Comparison of ENCODE assay signal across 9 cellular contexts in the genomic region with DNA sequence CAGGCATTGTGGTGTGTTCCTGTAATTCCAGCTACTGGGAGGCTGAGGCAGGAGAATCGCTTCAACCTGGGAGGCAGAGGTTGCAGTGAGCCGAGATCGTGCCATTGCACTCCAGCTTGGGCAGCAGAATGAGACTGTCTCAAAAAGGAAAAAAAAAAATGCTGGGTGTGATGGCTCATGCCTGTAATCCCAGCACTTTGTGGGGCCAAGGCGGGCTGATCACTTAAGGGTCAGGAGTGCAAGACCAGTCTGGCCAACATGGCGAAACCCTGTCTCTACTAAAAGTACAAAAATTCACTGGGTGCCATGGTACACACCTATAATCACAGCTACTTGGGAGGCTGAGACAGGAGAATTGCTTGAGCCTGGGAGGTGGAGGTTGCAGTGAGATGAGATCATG. TPM values are rescaled to one million over a fixed set of nuclear protein-coding genes. Genes with fewer than 3 reads are reported as not detected.
A peak's percentile ranks its signal among the peaks of the same experiment; 100 is the strongest.
DNase-seq lines count a peak whose midpoint lies in the region; ATAC-seq and TF ChIP-seq lines count a peak whose summit lies in the region.
"Not testable (repeated sequence)": the region's sequence is repeated elsewhere in the genome, so short reads cannot be mapped to it uniquely, and the experiment has no call there.
"Had no signal": no experiment of that assay in that cellular context is flagged by ENCODE, and none has a peak within 500 bp of the region (broad histone marks: within the 10 kb centered on the region; RNA-seq: fewer than 3 reads in every experiment).

No MANE protein-coding gene starts in this region.

- ATAC-seq in Panc1: not testable (repeated sequence)

- not testable (repeated sequence) for H3K14ac ChIP-seq in mesenchymal stem cell (ENCODE audit: low read length in 2 of 2); trophoblast cell (ENCODE audit: low read length)

- H2AFZ ChIP-seq in mesenchymal stem cell (ENCODE audit: low read depth, low read length); trophoblast cell (ENCODE audit: insufficient read depth, low read length, poor library complexity): not testable (repeated sequence)

- H3K27ac ChIP-seq in AG04450 (ENCODE audit: low read depth, low read length) (peak overlapping the region; percentile 39), Panc1 (ENCODE audit: low read length) (peak overlapping the region; percentile 72), coronary artery (peak overlapping the region in 1 of 2 donors; percentile 4), uterus (peak overlapping the region; percentile 57 to 66)
- H3K27ac ChIP-seq in mesenchymal stem cell (ENCODE audit: low read length, poor library complexity, severe bottlenecking); trophoblast cell (ENCODE audit: low read depth, low read length): not testable (repeated sequence)

- in situ Hi-C loops in Panc1 (cut with HindIII; ENCODE audit: low pct_unique_long_range_greater_than_20kb, low sequenced_read_pairs): loop anchor here (5.0 kb wide), 2 partner anchors 47 to 217 kb away; no protein-coding TSS in a partner anchor

- peak overlapping the region; percentile 37 for H3K9ac ChIP-seq in mesenchymal stem cell (ENCODE audit: low read length)
- not testable (repeated sequence) for H3K9ac ChIP-seq in trophoblast cell (ENCODE audit: low read length)

- not testable (repeated sequence) for H2BK120ac ChIP-seq in mesenchymal stem cell (ENCODE audit: low read depth, low read length); trophoblast cell (ENCODE audit: insufficient read depth, low read length, poor library complexity)

- H3K4me1 ChIP-seq in Panc1 (ENCODE audit: control insufficient read depth, insufficient read depth, low read length): peaks cover 58% of the 10 kb centered on the region
- peaks cover 32% of the 10 kb centered on the region for H3K4me1 ChIP-seq in mesenchymal stem cell (ENCODE audit: control insufficient read depth, insufficient read depth, low read depth, low read length)
- H3K4me1 ChIP-seq in trophoblast cell (ENCODE audit: control insufficient read depth in 1 of 2, insufficient read depth in 2 of 2, low read length in 2 of 2): peaks cover 16 to 22% of the 10 kb centered on the region in 2 experiments
- H3K4me1 ChIP-seq in uterus: not testable (repeated sequence)

- H3K79me2 ChIP-seq in trophoblast cell (ENCODE audit: control insufficient read depth, insufficient read depth, low read length, poor library complexity): not testable (repeated sequence)

- not testable (repeated sequence) for H3K18ac ChIP-seq in mesenchymal stem cell (ENCODE audit: low read depth in 1 of 2, low read length in 2 of 2); trophoblast cell (ENCODE audit: low read length)

- not testable (repeated sequence) for H2BK12ac ChIP-seq in mesenchymal stem cell (ENCODE audit: low read length in 2 of 2); trophoblast cell (ENCODE audit: low read length)

- DNase-seq in AG04450 (ENCODE audit: low read depth, low spot score); Panc1 (ENCODE audit: low read depth, low spot score); mesenchymal stem cell; uterus: not testable (repeated sequence)
- peak; percentile 21 to 23 for DNase-seq in activated T-cell treated with anti-CD3 and anti-CD28 coated beads, Interleukin-2, amount 50 U/mL, for 48 hours
- DNase-seq in coronary artery (ENCODE audit: low spot score) (peak; percentile 58), trophoblast cell (peak; percentile 75 to 77)
- DNase-seq in stimulated activated CD8-positive, alpha-beta memory T cell treated with anti-CD3 and anti-CD28 coated beads, Interleukin-4, amount 100 ng/mL, for 48 hours: peak; percentile 23

- H3K23ac ChIP-seq in mesenchymal stem cell (ENCODE audit: low read length in 2 of 2); trophoblast cell (ENCODE audit: low read length): not testable (repeated sequence)

- not testable (repeated sequence) for H3K36me3 ChIP-seq in Panc1 (ENCODE audit: control insufficient read depth, insufficient read depth, low read length); uterus
- H3K36me3 ChIP-seq in mesenchymal stem cell (ENCODE audit: control insufficient read depth in 1 of 2, insufficient read depth in 2 of 2, low read depth in 1 of 2, low read length in 2 of 2) (peaks cover 0 to 17% of the 10 kb centered on the region in 2 experiments), trophoblast cell (ENCODE audit: control insufficient read depth in 1 of 2, insufficient read depth in 2 of 2, low read length in 2 of 2) (peaks cover 6 to 19% of the 10 kb centered on the region in 2 experiments)

- TF ChIP-seq CTCF in AG04450 (IDR thresholded peaks at IDR 0.05; ENCODE audit: low read depth, low read length); Panc1 (IDR thresholded peaks at IDR 0.05); coronary artery (IDR thresholded peaks at IDR 0.05); uterus (IDR thresholded peaks at IDR 0.05): not testable (repeated sequence)

- H2BK5ac ChIP-seq in mesenchymal stem cell (ENCODE audit: low read depth, low read length, poor library complexity, severe bottlenecking); trophoblast cell (ENCODE audit: low read depth, low read length, poor library complexity): not testable (repeated sequence)

- H4K12ac ChIP-seq in trophoblast cell (ENCODE audit: low read depth, low read length): not testable (repeated sequence)

- H4K91ac ChIP-seq in mesenchymal stem cell (ENCODE audit: low read length); trophoblast cell (ENCODE audit: low read depth, low read length): not testable (repeated sequence)

- H3K4me3 ChIP-seq in AG04450 (ENCODE audit: low read depth, low read length); Panc1 (ENCODE audit: low read depth in 2 of 2, low read length in 2 of 2); coronary artery; mesenchymal stem cell (ENCODE audit: insufficient read depth in 1 of 2, low read depth in 1 of 2, low read length in 2 of 2); trophoblast cell (ENCODE audit: low read depth, low read length); uterus: not testable (repeated sequence)

- CTCF ChIA-PET in AG04450 (lab: Charles Lee): interaction anchor here (1.4 to 10.0 kb wide), 6 partner anchors 11 to 256 kb away, joined by 3 to 112 read pairs (median 10); no protein-coding TSS in a partner anchor
- CTCF ChIA-PET in Panc1 (lab: Charles Lee): interaction anchor here (0.7 to 6.9 kb wide), 2 partner anchors 14 to 49 kb away, joined by 3 to 81 read pairs; no protein-coding TSS in a partner anchor

- not testable (repeated sequence) for H2BK15ac ChIP-seq in mesenchymal stem cell (ENCODE audit: low read depth, poor library complexity, severe bottlenecking)

- 98% methylated on average over 4 of the region's 5 CpGs for WGBS in mesenchymal stem cell
- no CpG with 5 or more reads among the region's 5 CpGs for WGBS in trophoblast cell (ENCODE audit: extremely low coverage, insufficient coverage, insufficient read length)

- intact Hi-C loops in Panc1 (cut with micrococcal nuclease; ENCODE audit: unreplicated experiment): loop anchor here (10.0 kb wide), 1 partner anchor 110 kb away; the partner anchor contains the start of gene TOP2A
- intact Hi-C loops in uterus (cut with DNase I; ENCODE audit: low total_unique reads): not testable (repeated sequence)

- BruUV-seq in Panc1 (replicated peaks; lab: Mats Ljungman, UMichigan): not testable (repeated sequence)

- not testable (repeated sequence) for H3K4me2 ChIP-seq in mesenchymal stem cell (ENCODE audit: low read length, poor library complexity, severe bottlenecking); trophoblast cell (ENCODE audit: low read length)

- not testable (repeated sequence) for H3K27me3 ChIP-seq in AG04450 (ENCODE audit: control insufficient read depth, insufficient read depth, low read length); Panc1 (ENCODE audit: control insufficient read depth, insufficient read depth, low read length); mesenchymal stem cell (ENCODE audit: control insufficient read depth in 1 of 2, insufficient read depth in 1 of 2, low read length in 2 of 2); trophoblast cell (ENCODE audit: insufficient read depth, low read length); uterus

- not testable (repeated sequence) for H2AK5ac ChIP-seq in mesenchymal stem cell (ENCODE audit: low read length, severe bottlenecking); trophoblast cell (ENCODE audit: low read length)

- POLR2A ChIA-PET in AG04450 (lab: Yijun Ruan, JAX): interaction anchor here (0.6 to 1.9 kb wide), 3 partner anchors 12 to 223 kb away, joined by 3 to 7 read pairs (median 5); no protein-coding TSS in a partner anchor
- POLR2A ChIA-PET in Panc1 (lab: Charles Lee): interaction anchor here (0.7 to 1.3 kb wide), 2 partner anchors 41 to 113 kb away, joined by 3 to 4 read pairs; partner anchors contain the start of gene TOP2A

- H3K9me3 ChIP-seq in AG04450 (ENCODE audit: control insufficient read depth, insufficient read depth, low read length); Panc1 (ENCODE audit: control insufficient read depth, insufficient read depth, low read depth, low read length); mesenchymal stem cell (ENCODE audit: control insufficient read depth, low read length); trophoblast cell (ENCODE audit: insufficient read depth, low read depth, low read length); uterus: not testable (repeated sequence)

- H3K4ac ChIP-seq in mesenchymal stem cell (ENCODE audit: low read depth in 1 of 2, low read length in 2 of 2); trophoblast cell (ENCODE audit: low read depth, low read length): not testable (repeated sequence)

- not testable (repeated sequence) for H4K8ac ChIP-seq in mesenchymal stem cell (ENCODE audit: low read length); trophoblast cell (ENCODE audit: low read depth, low read length)

- not testable (repeated sequence) for TF ChIP-seq POLR2A in uterus (IDR thresholded peaks at IDR 0.05)

- H3K79me1 ChIP-seq in mesenchymal stem cell (replicated peaks; ENCODE audit: low read length, poor library complexity, severe bottlenecking); trophoblast cell (ENCODE audit: low read length): not testable (repeated sequence)

RNA-seq across cellular contexts. Expression of gene RARA, which starts 4.1 kb away (rescaled TPM):
- polyA plus RNA-seq in AG04450 (2011; rRNA removed): 4.9 and 7.5 TPM in 2 replicates
- polyA minus RNA-seq in AG04450 (2011; rRNA and poly(A)+ RNA removed): 9.7 and 10.2 TPM in 2 replicates
- total RNA-seq in Panc1 (2021; ENCODE audit: unreplicated experiment): 55.6 TPM
- 59.9 TPM for polyA plus RNA-seq in Panc1 (2012; ENCODE audit: insufficient read length)
- polyA plus RNA-seq in mesenchymal stem cell (2013, experiment 1 of 2): 32.6 TPM
- 32.1 TPM for polyA plus RNA-seq in mesenchymal stem cell (2013, experiment 2 of 2)
- 15.0 and 15.5 TPM in 2 replicates for polyA plus RNA-seq in trophoblast cell (2013)
- total RNA-seq in uterus: 10 to 100 TPM; 18.9 to 80.5 (median 46.3) TPM

RNA-seq across cellular contexts. Expression of gene CDC6, which starts 17.2 kb away (rescaled TPM):
- 8.6 and 9.1 TPM in 2 replicates for polyA plus RNA-seq in AG04450 (2011; rRNA removed)
- polyA minus RNA-seq in AG04450 (2011; rRNA and poly(A)+ RNA removed): 4.9 and 5.8 TPM in 2 replicates
- total RNA-seq in Panc1 (2021; ENCODE audit: unreplicated experiment): 66.3 TPM
- polyA plus RNA-seq in Panc1 (2012; ENCODE audit: insufficient read length): 24.3 TPM
- 8.5 TPM for polyA plus RNA-seq in mesenchymal stem cell (2013, experiment 1 of 2)
- 9.1 TPM for polyA plus RNA-seq in mesenchymal stem cell (2013, experiment 2 of 2)
- polyA plus RNA-seq in trophoblast cell (2013): 90.5 and 96.3 TPM in 2 replicates
- 10 to 100 TPM in 1 of 4 donors, under 1 TPM in 1, not detected in 2; 0.88 to 11.3 TPM for total RNA-seq in uterus

RNA-seq across cellular contexts. Expression of gene GJD3, which starts 59.7 kb away (rescaled TPM):
- polyA plus RNA-seq in AG04450 (2011; rRNA removed): 0.41 and 0.97 TPM in 2 replicates
- polyA minus RNA-seq in AG04450 (2011; rRNA and poly(A)+ RNA removed): 0.39 TPM in 1 of 2 replicates, not detected in the other
- total RNA-seq in Panc1 (2021; ENCODE audit: unreplicated experiment): 0.33 TPM
- 5.8 TPM for polyA plus RNA-seq in Panc1 (2012; ENCODE audit: insufficient read length)
- 0.44 TPM for polyA plus RNA-seq in mesenchymal stem cell (2013, experiment 1 of 2)
- 0.29 TPM for polyA plus RNA-seq in mesenchymal stem cell (2013, experiment 2 of 2)
- polyA plus RNA-seq in trophoblast cell (2013): 1.4 and 2.0 TPM in 2 replicates
- 1 to 10 TPM in 1 of 4 donors, under 1 TPM in 1, not detected in 2; 0.83 to 3.8 TPM for total RNA-seq in uterus
- polyA plus RNA-seq: CD14-positive monocyte had no signal
